ENCODE assay signal across 18 cellular contexts in genomic region chr15:89459271-89460038, GRCh38. TPM values are rescaled to one million over a fixed set of nuclear protein-coding genes. Genes with fewer than 3 reads are reported as not detected.
DNase-seq lines count a peak whose midpoint lies in the region; ATAC-seq and TF ChIP-seq lines count a peak whose summit lies in the region.
"Had no signal": no experiment of that assay in that cellular context is flagged by ENCODE, and none has a peak within 500 bp of the region (broad histone marks: within the 10 kb centered on the region; RNA-seq: fewer than 3 reads in every experiment).

No MANE protein-coding gene starts in this region.

- no peak for TF ChIP-seq POLR2A in Peyer's patch (IDR thresholded peaks at IDR 0.05)

- peak overlapping the region in 2 of 4 donors; percentile 61 to 78 for H3K27ac ChIP-seq in Peyer's patch
- no peak overlapping the region for H3K27ac ChIP-seq in OCI-LY7 (ENCODE audit: low read depth, low read length, poor library complexity, severe bottlenecking)
- H3K27ac ChIP-seq: BLaER1 treated with 17β-estradiol and CSF1 and Interleukin-3, amounts not matched to agents 10 nM and 100 nM; PC-9; SJSA1 had no signal

- no peaks in the 10 kb centered on the region for H3K79me2 ChIP-seq in OCI-LY7 (ENCODE audit: insufficient read depth, low read depth, low read length)

- CTCF ChIA-PET in OCI-LY7 (lab: Charles Lee; ENCODE audit: unreplicated experiment) = no interaction called here

- H3K4me3 Mint-ChIP-seq in type B pancreatic cell = no peak overlapping the region
- H3K4me3 Mint-ChIP-seq: CD8-positive, alpha-beta memory T cell; GM23338 had no signal

- H3K4me3 ChIP-seq in Peyer's patch (peak overlapping the region in 1 of 4 donors; percentile 2), mucosa of descending colon (no peak overlapping the region), OCI-LY7 (ENCODE audit: low read depth, low read length, poor library complexity, severe bottlenecking) (no peak overlapping the region)
- H3K4me3 ChIP-seq: BLaER1 treated with 17β-estradiol and CSF1 and Interleukin-3, amounts not matched to agents 10 nM and 100 nM; GM23338; PC-9; SJSA1 had no signal

- TF ChIP-seq CTCF in Peyer's patch (IDR thresholded peaks at IDR 0.05) (no peak), mucosa of descending colon (IDR thresholded peaks at IDR 0.05) (no peak), type B pancreatic cell (conservative IDR thresholded peaks at IDR 0.05) (no peak), OCI-LY7 (conservative IDR thresholded peaks at IDR 0.05; ENCODE audit: low read length) (no peak)

- no peak overlapping the region for H3K4me2 ChIP-seq in OCI-LY7 (ENCODE audit: low read length)
- H3K4me2 ChIP-seq: BLaER1 treated with 17β-estradiol and CSF1 and Interleukin-3, amounts not matched to agents 10 nM and 100 nM; GM23338; PC-9 had no signal

- H3K27me3 Mint-ChIP-seq in type B pancreatic cell = peaks cover 40% of the 10 kb centered on the region

- peak overlapping the region; percentile 15 for H3K27ac Mint-ChIP-seq in type B pancreatic cell
- H3K27ac Mint-ChIP-seq: CD8-positive, alpha-beta memory T cell; GM23338 had no signal

- H3K4me1 Mint-ChIP-seq in type B pancreatic cell (ENCODE audit: unreplicated experiment) = no peaks in the 10 kb centered on the region

- ATAC-seq in esophagus mucosa (peak; percentile 0), mucosa of descending colon (peak; percentile 70)

- POLR2A ChIA-PET in OCI-LY7 (lab: Charles Lee) = no interaction called here

- H2AFZ ChIP-seq in OCI-LY7 (ENCODE audit: low read length) = no peak overlapping the region
- H2AFZ ChIP-seq: PC-9 had no signal

- intact Hi-C loops in mucosa of descending colon (cut with DNase I, micrococcal nuclease) = no loop called here
- intact Hi-C loops in OCI-LY7 (cut with micrococcal nuclease; ENCODE audit: unreplicated experiment) = no loop called here

- no peaks in the 10 kb centered on the region for H3K27me3 ChIP-seq in Peyer's patch
- H3K27me3 ChIP-seq: BLaER1 treated with 17β-estradiol and CSF1 and Interleukin-3, amounts not matched to agents 10 nM and 100 nM; SJSA1 had no signal

- peak in 2 of 3 donors; percentile 62 to 63 for DNase-seq in Peyer's patch
- peak in 1 of 3 donors; percentile 7 for DNase-seq in mucosa of descending colon
- DNase-seq in type B pancreatic cell (ENCODE audit: extremely low spot score, unreplicated experiment) = no peak
- no peak for DNase-seq in stimulated activated CD4-positive, alpha-beta T cell treated with anti-CD3 and anti-CD28 coated beads, Interleukin-12 subunit alpha, Interleukin-12 subunit beta, amount 100 ng/mL, for 4 hours
- DNase-seq in OCI-LY7 (ENCODE audit: low spot score) = no peak
- DNase-seq in NCI-H2029 treated with DMSO at 0.1 percent for 48 hours (lab: John Stamatoyannopoulos, UW) = no peak
- DNase-seq: CD8-positive, alpha-beta memory T cell; HCEC 1CT; KBM-7; NCI-H1105 treated with DMSO at 0.1 percent for 48 hours; NCI-H187; NCI-H226; NCI-H524 had no signal

- H3K4me1 ChIP-seq in Peyer's patch (peaks cover 0 to 8% (median 0%) of the 10 kb centered on the region in 4 donors), mucosa of descending colon (ENCODE audit: low read depth) (no peaks in the 10 kb centered on the region), OCI-LY7 (ENCODE audit: insufficient read depth, low read length, poor library complexity, severe bottlenecking) (peaks cover 4% of the 10 kb centered on the region)
- H3K4me1 ChIP-seq: BLaER1 treated with 17β-estradiol and CSF1 and Interleukin-3, amounts not matched to agents 10 nM and 100 nM; SJSA1 had no signal

- no peaks in the 10 kb centered on the region for H3K9me2 ChIP-seq in OCI-LY7 (ENCODE audit: insufficient read depth, low read length)

- no peaks in the 10 kb centered on the region for H3K9me3 Mint-ChIP-seq in type B pancreatic cell

- no TSS peak for BruUV-seq in OCI-LY7 (replicated peaks; lab: Mats Ljungman, UMichigan)

- no peaks in the 10 kb centered on the region for H4K20me1 ChIP-seq in OCI-LY7 (ENCODE audit: insufficient read depth, low read length)
- H4K20me1 ChIP-seq: BLaER1 treated with 17β-estradiol and CSF1 and Interleukin-3, amounts not matched to agents 10 nM and 100 nM had no signal

- H3K9me3 ChIP-seq in Peyer's patch = no peaks in the 10 kb centered on the region
- H3K9me3 ChIP-seq in mucosa of descending colon = peaks cover 7% of the 10 kb centered on the region
- peaks cover 9% of the 10 kb centered on the region; the same call in 1 of the 2 replicates for H3K9me3 ChIP-seq in OCI-LY7 (ENCODE audit: low read length)
- H3K9me3 ChIP-seq: SJSA1 had no signal

- H3K36me3 Mint-ChIP-seq in type B pancreatic cell = no peaks in the 10 kb centered on the region

- no peaks in the 10 kb centered on the region for H3K36me3 ChIP-seq in Peyer's patch
- H3K36me3 ChIP-seq in mucosa of descending colon (ENCODE audit: low read depth) = no peaks in the 10 kb centered on the region
- peaks cover 5% of the 10 kb centered on the region; the same call in 1 of the 2 replicates for H3K36me3 ChIP-seq in OCI-LY7 (ENCODE audit: insufficient read depth, low read length)
- H3K36me3 ChIP-seq: BLaER1 treated with 17β-estradiol and CSF1 and Interleukin-3, amounts not matched to agents 10 nM and 100 nM; SJSA1 had no signal

RNA-seq across cellular contexts. Expression of gene RHCG, which starts 36.9 kb away (rescaled TPM):
- not detected for total RNA-seq in Peyer's patch
- total RNA-seq in esophagus mucosa = 4,298 TPM
- total RNA-seq in mucosa of descending colon = under 1 TPM in 1 of 3 donors, not detected in 2; 0.98 TPM
- 13.4 and 22.4 TPM in 2 replicates for total RNA-seq in type B pancreatic cell (ENCODE audit: low replicate concordance)
- total RNA-seq in OCI-LY7 (2014; rRNA removed; shearing (Covaris generic)) = not detected in 2 replicates
- total RNA-seq in OCI-LY7 (2022) = not detected in 2 replicates
- total RNA-seq: CD8-positive, alpha-beta memory T cell; SJSA1 had no signal

Comparison
In these comparisons a context has a peak if more than half of its experiments do, and no peak if none do; other contexts are left out.
1. DNase-seq: peak in Peyer's patch (2 of 3); none in type B pancreatic cell (single experiment), stimulated activated CD4-positive, alpha-beta T cell treated with anti-CD3 and anti-CD28 coated beads, Interleukin-12 subunit alpha, Interleukin-12 subunit beta, amount 100 ng/mL, for 4 hours (single experiment), OCI-LY7 (single experiment) and NCI-H2029 treated with DMSO at 0.1 percent for 48 hours (single experiment).
2. RNA of gene RHCG, which starts 36.9 kb away (total RNA-seq): 4,298 TPM in esophagus mucosa (single experiment); 13.4 to 22.4 TPM in type B pancreatic cell, not detected in Peyer's patch, 0.98 TPM in mucosa of descending colon and not detected in OCI-LY7; every median in the first group is over 100 times any median in the second.